In the genomic region with DNA sequence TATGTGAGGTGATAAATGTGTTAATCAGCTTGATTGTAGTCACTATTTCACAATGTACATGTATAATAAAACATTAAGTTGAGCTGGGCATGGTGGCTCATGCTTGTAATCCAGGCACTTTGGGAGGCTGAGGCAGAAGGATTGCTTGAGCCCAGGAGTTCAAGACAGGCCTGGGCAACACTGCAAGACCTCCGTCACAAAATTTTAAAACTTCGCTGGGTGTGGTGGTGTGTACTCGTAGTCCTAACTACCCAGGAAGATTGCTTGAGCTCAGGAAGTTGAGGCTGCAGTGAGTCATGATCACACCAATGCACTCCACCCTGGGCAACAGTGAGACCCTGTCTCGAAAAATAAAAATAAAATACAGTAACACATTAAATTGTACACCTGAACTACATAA, we compare ENCODE assay signal across 1 cellular context.
TF ChIP-seq lines count a peak whose summit lies in the region.

No MANE protein-coding gene starts in this region.

TF ChIP-seq in GM23338, 12 proteins besides CTCF, POLR2A, EP300 and RAD21 (continued from another document):
- TF ChIP-seq, protein P1, sequence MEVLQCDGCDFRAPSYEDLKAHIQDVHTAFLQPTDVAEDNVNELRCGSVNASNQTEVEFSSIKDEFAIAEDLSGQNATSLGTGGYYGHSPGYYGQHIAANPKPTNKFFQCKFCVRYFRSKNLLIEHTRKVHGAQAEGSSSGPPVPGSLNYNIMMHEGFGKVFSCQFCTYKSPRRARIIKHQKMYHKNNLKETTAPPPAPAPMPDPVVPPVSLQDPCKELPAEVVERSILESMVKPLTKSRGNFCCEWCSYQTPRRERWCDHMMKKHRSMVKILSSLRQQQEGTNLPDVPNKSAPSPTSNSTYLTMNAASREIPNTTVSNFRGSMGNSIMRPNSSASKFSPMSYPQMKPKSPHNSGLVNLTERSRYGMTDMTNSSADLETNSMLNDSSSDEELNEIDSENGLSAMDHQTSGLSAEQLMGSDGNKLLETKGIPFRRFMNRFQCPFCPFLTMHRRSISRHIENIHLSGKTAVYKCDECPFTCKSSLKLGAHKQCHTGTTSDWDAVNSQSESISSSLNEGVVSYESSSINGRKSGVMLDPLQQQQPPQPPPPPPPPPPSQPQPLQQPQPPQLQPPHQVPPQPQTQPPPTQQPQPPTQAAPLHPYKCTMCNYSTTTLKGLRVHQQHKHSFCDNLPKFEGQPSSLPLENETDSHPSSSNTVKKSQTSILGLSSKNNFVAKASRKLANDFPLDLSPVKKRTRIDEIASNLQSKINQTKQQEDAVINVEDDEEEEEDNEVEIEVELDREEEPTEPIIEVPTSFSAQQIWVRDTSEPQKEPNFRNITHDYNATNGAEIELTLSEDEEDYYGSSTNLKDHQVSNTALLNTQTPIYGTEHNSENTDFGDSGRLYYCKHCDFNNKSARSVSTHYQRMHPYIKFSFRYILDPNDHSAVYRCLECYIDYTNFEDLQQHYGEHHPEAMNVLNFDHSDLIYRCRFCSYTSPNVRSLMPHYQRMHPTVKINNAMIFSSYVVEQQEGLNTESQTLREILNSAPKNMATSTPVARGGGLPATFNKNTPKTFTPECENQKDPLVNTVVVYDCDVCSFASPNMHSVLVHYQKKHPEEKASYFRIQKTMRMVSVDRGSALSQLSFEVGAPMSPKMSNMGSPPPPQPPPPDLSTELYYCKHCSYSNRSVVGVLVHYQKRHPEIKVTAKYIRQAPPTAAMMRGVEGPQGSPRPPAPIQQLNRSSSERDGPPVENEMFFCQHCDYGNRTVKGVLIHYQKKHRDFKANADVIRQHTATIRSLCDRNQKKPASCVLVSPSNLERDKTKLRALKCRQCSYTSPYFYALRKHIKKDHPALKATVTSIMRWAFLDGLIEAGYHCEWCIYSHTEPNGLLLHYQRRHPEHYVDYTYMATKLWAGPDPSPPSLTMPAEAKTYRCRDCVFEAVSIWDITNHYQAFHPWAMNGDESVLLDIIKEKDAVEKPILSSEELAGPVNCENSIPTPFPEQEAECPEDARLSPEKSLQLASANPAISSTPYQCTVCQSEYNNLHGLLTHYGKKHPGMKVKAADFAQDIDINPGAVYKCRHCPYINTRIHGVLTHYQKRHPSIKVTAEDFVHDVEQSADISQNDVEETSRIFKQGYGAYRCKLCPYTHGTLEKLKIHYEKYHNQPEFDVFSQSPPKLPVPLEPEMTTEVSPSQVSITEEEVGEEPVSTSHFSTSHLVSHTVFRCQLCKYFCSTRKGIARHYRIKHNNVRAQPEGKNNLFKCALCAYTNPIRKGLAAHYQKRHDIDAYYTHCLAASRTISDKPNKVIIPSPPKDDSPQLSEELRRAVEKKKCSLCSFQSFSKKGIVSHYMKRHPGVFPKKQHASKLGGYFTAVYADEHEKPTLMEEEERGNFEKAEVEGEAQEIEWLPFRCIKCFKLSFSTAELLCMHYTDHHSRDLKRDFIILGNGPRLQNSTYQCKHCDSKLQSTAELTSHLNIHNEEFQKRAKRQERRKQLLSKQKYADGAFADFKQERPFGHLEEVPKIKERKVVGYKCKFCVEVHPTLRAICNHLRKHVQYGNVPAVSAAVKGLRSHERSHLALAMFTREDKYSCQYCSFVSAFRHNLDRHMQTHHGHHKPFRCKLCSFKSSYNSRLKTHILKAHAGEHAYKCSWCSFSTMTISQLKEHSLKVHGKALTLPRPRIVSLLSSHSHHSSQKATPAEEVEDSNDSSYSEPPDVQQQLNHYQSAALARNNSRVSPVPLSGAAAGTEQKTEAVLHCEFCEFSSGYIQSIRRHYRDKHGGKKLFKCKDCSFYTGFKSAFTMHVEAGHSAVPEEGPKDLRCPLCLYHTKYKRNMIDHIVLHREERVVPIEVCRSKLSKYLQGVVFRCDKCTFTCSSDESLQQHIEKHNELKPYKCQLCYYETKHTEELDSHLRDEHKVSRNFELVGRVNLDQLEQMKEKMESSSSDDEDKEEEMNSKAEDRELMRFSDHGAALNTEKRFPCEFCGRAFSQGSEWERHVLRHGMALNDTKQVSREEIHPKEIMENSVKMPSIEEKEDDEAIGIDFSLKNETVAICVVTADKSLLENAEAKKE (CRISPR knock-in tag; IDR thresholded peaks at IDR 0.05): no peak
- TF ChIP-seq, protein P2, sequence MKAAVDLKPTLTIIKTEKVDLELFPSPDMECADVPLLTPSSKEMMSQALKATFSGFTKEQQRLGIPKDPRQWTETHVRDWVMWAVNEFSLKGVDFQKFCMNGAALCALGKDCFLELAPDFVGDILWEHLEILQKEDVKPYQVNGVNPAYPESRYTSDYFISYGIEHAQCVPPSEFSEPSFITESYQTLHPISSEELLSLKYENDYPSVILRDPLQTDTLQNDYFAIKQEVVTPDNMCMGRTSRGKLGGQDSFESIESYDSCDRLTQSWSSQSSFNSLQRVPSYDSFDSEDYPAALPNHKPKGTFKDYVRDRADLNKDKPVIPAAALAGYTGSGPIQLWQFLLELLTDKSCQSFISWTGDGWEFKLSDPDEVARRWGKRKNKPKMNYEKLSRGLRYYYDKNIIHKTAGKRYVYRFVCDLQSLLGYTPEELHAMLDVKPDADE (IDR thresholded peaks at IDR 0.05): no peak
- TF ChIP-seq, protein P3, sequence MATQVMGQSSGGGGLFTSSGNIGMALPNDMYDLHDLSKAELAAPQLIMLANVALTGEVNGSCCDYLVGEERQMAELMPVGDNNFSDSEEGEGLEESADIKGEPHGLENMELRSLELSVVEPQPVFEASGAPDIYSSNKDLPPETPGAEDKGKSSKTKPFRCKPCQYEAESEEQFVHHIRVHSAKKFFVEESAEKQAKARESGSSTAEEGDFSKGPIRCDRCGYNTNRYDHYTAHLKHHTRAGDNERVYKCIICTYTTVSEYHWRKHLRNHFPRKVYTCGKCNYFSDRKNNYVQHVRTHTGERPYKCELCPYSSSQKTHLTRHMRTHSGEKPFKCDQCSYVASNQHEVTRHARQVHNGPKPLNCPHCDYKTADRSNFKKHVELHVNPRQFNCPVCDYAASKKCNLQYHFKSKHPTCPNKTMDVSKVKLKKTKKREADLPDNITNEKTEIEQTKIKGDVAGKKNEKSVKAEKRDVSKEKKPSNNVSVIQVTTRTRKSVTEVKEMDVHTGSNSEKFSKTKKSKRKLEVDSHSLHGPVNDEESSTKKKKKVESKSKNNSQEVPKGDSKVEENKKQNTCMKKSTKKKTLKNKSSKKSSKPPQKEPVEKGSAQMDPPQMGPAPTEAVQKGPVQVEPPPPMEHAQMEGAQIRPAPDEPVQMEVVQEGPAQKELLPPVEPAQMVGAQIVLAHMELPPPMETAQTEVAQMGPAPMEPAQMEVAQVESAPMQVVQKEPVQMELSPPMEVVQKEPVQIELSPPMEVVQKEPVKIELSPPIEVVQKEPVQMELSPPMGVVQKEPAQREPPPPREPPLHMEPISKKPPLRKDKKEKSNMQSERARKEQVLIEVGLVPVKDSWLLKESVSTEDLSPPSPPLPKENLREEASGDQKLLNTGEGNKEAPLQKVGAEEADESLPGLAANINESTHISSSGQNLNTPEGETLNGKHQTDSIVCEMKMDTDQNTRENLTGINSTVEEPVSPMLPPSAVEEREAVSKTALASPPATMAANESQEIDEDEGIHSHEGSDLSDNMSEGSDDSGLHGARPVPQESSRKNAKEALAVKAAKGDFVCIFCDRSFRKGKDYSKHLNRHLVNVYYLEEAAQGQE (IDR thresholded peaks at IDR 0.05; ENCODE audit: unreplicated experiment): no peak
- TF ChIP-seq JUNB (IDR thresholded peaks at IDR 0.05; ENCODE audit: unreplicated experiment) (no peak), POLR2AphosphoS5 (IDR thresholded peaks at IDR 0.05; ENCODE audit: low read depth) (no peak), EZH2phosphoT487 (IDR thresholded peaks at IDR 0.05; ENCODE audit: unreplicated experiment) (no peak), EZH2 (IDR thresholded peaks at IDR 0.05; ENCODE audit: low read depth, unreplicated experiment) (no peak), NANOG (IDR thresholded peaks at IDR 0.05; ENCODE audit: borderline replicate concordance) (no peak), ZNF114 (CRISPR knock-in tag; IDR thresholded peaks at IDR 0.05) (no peak)
